9 cellular contexts compared by ENCODE assay signal in genomic region chr20:45100563-45101245, GRCh38. TPM values are rescaled to one million over a fixed set of nuclear protein-coding genes. Genes with fewer than 3 reads are reported as not detected.
DNase-seq lines count a peak whose midpoint lies in the region; ATAC-seq and TF ChIP-seq lines count a peak whose summit lies in the region.
"Had no signal": no experiment of that assay in that cellular context is flagged by ENCODE, and none has a peak within 500 bp of the region (broad histone marks: within the 10 kb centered on the region; RNA-seq: fewer than 3 reads in every experiment).

TSS of gene KCNS1 (minus strand) at chr20:45101127. CDS start at chr20:45099236, 1,891 bp downstream.

- no peak within 1 kb of the TSS for H3K27ac ChIP-seq in GM23248
- H3K27ac ChIP-seq in SU-DHL-6 (ENCODE audit: low read depth, low read length) = no peak within 1 kb of the TSS
- no peak within 1 kb of the TSS for H3K27ac ChIP-seq in parathyroid adenoma

- DNase-seq in GM23248 (no peak), glutamatergic neuron (peak; percentile 83), NCI-H526 (lab: John Stamatoyannopoulos, UW) (no peak), pons (ENCODE audit: low spot score) (no peak)

- H3K36me3 ChIP-seq in GM23248 (ENCODE audit: low read depth) (no peaks in the 10 kb centered on the region), SU-DHL-6 (ENCODE audit: low read length) (no peaks in the 10 kb centered on the region), parathyroid adenoma (ENCODE audit: control insufficient read depth, insufficient read depth, low read length) (no peaks in the 10 kb centered on the region)

- TF ChIP-seq CTCF in SU-DHL-6 (IDR thresholded peaks at IDR 0.05; ENCODE audit: insufficient read depth, low read length, poor library complexity, severe bottlenecking) = no peak
- no peak for TF ChIP-seq CTCF in glutamatergic neuron (IDR thresholded peaks at IDR 0.05; ENCODE audit: partially characterized antibody, unreplicated experiment)
- no peak for TF ChIP-seq CTCF in parathyroid adenoma (IDR thresholded peaks at IDR 0.05)

- WGBS in GM23248 (ENCODE audit: low coverage in 1 of 2, low lambda C conversion rate in 2 of 2, missing lambda C conversion rate in 2 of 2), 2 experiments = 28 to 31% methylated on average over 31 to 38 of the region's 38 CpGs

- 0 out of 2 replicates have a peak within 1 kb of the TSS, but pooled peaks have one; percentile 29 for H2AFZ ChIP-seq in GM23248
- peak within 1 kb of the TSS; percentile 69 for H2AFZ ChIP-seq in SU-DHL-6 (ENCODE audit: low read depth, low read length, severe bottlenecking)
- peak within 1 kb of the TSS; percentile 26 for H2AFZ ChIP-seq in parathyroid adenoma

- H3K4me2 ChIP-seq in GM23248 (ENCODE audit: unreplicated experiment) (no peak within 1 kb of the TSS), SU-DHL-6 (ENCODE audit: low read depth, low read length, poor library complexity, severe bottlenecking) (no peak within 1 kb of the TSS), parathyroid adenoma (ENCODE audit: low read length) (no peak within 1 kb of the TSS)

- H3K4me3 ChIP-seq in GM23248 = no peak within 1 kb of the TSS
- no peak within 1 kb of the TSS for H3K4me3 ChIP-seq in SU-DHL-6 (ENCODE audit: insufficient read depth, low read length, poor library complexity, severe bottlenecking)
- no peak within 1 kb of the TSS for H3K4me3 ChIP-seq in parathyroid adenoma (ENCODE audit: low read depth, low read length)

- H3K4me1 Mint-ChIP-seq in glutamatergic neuron (ENCODE audit: low read depth, unreplicated experiment) = no peaks in the 10 kb centered on the region

- no peaks in the 10 kb centered on the region for H3K9me3 ChIP-seq in GM23248 (ENCODE audit: low read depth)
- no peaks in the 10 kb centered on the region for H3K9me3 ChIP-seq in SU-DHL-6 (ENCODE audit: insufficient read depth, low read length)
- H3K9me3 ChIP-seq in parathyroid adenoma (ENCODE audit: control insufficient read depth, low read length) = no peaks in the 10 kb centered on the region

- H4K20me1 ChIP-seq in GM23248 (ENCODE audit: insufficient read depth) (no peaks in the 10 kb centered on the region), SU-DHL-6 (ENCODE audit: low read depth, low read length) (no peaks in the 10 kb centered on the region)

- H3K27me3 Mint-ChIP-seq in glutamatergic neuron (ENCODE audit: unreplicated experiment) = peaks cover 15% of the 10 kb centered on the region

- H3K9ac ChIP-seq in GM23248 = no peak within 1 kb of the TSS
- no peak within 1 kb of the TSS for H3K9ac ChIP-seq in SU-DHL-6 (ENCODE audit: low read length)
- H3K9ac ChIP-seq in parathyroid adenoma = no peak within 1 kb of the TSS

- H3K4me3 Mint-ChIP-seq in glutamatergic neuron (ENCODE audit: unreplicated experiment) = no peak within 1 kb of the TSS

- H3K27me3 ChIP-seq in GM23248 (replicated peaks; ENCODE audit: insufficient read depth) (0 out of 2 replicates have a peak, but pooled peaks cover 3% of the 10 kb centered on the region), SU-DHL-6 (ENCODE audit: low read length) (no peaks in the 10 kb centered on the region), parathyroid adenoma (ENCODE audit: control insufficient read depth, insufficient read depth, low read length) (peaks cover 7% of the 10 kb centered on the region)

- peaks cover 5% of the 10 kb centered on the region for H3K9me3 Mint-ChIP-seq in glutamatergic neuron (ENCODE audit: unreplicated experiment)

- no peaks in the 10 kb centered on the region for H3K9me2 ChIP-seq in GM23248 (ENCODE audit: insufficient read depth)
- no peaks in the 10 kb centered on the region for H3K9me2 ChIP-seq in SU-DHL-6 (replicated peaks; ENCODE audit: insufficient read depth, low read length)

- no peaks in the 10 kb centered on the region for H3K36me3 Mint-ChIP-seq in glutamatergic neuron (ENCODE audit: unreplicated experiment)

- H3K4me1 ChIP-seq in GM23248 (ENCODE audit: insufficient read depth) (peaks cover 5% of the 10 kb centered on the region; the same call in 1 of the 2 replicates), parathyroid adenoma (no peaks in the 10 kb centered on the region)

- H3F3A ChIP-seq in GM23248 (ENCODE audit: insufficient read depth) (0 out of 2 replicates have a peak, but pooled peaks cover 3% of the 10 kb centered on the region), SU-DHL-6 (ENCODE audit: insufficient read depth) (no peaks in the 10 kb centered on the region)

- ATAC-seq in HG02642 (IDR thresholded peaks at IDR 0.05; ENCODE audit: poor library complexity, unreplicated experiment) (no peak), HG02884 (IDR thresholded peaks at IDR 0.05; ENCODE audit: unreplicated experiment) (no peak)

- in situ Hi-C loops in GM23248 (cut with MboI) = no loop called here

- H3K79me2 ChIP-seq in GM23248 (ENCODE audit: insufficient read depth) (no peaks in the 10 kb centered on the region), SU-DHL-6 (ENCODE audit: insufficient read depth, low read length) (no peaks in the 10 kb centered on the region), parathyroid adenoma (no peaks in the 10 kb centered on the region)

- no peak within 1 kb of the TSS for H3K27ac Mint-ChIP-seq in glutamatergic neuron (ENCODE audit: unreplicated experiment)

RNA-seq across cellular contexts. Expression of gene KCNS1, which starts in this region (rescaled TPM):
- 0.11 and 0.25 TPM in 2 replicates for total RNA-seq in GM23248 (2014; rRNA removed; shearing (Covaris generic))
- polyA plus RNA-seq in GM23248 (2016; fragmentation: Nextera tagmentation; extraction: Ambion mirVana) = 0.55 and 0.99 TPM in 2 replicates
- total RNA-seq in glutamatergic neuron (ENCODE audit: unreplicated experiment) = not detected
- total RNA-seq: mononuclear cell had no signal

Comparison
In these comparisons a context has a peak if more than half of its experiments do, and no peak if none do; other contexts are left out.
1. Peak in DNase-seq in glutamatergic neuron; RNA of the gene not detected or under 1 TPM.